In genomic region chr5:855771-856530, GRCh38 we compare ENCODE assay signal across 17 cellular contexts. TPM values are rescaled to one million over a fixed set of nuclear protein-coding genes. Genes with fewer than 3 reads are reported as not detected.
DNase-seq lines count a peak whose midpoint lies in the region; ATAC-seq, FAIRE-seq and TF ChIP-seq lines count a peak whose summit lies in the region.
"Had no signal": no experiment of that assay in that cellular context is flagged by ENCODE, and none has a peak within 500 bp of the region (broad histone marks: within the 10 kb centered on the region; RNA-seq: fewer than 3 reads in every experiment).

No MANE protein-coding gene starts in this region.

- no TSS peak for BruUV-seq in GM12878 (replicated peaks; lab: Mats Ljungman, UMichigan)

- no peaks in the 10 kb centered on the region for H3F3A ChIP-seq in SK-N-SH (replicated peaks; ENCODE audit: insufficient read depth)

- no peak overlapping the region for H3K27ac Mint-ChIP-seq in natural killer cell
- H3K27ac Mint-ChIP-seq: activated T-helper 2 cell treated with anti-CD3 and anti-CD28 coated beads, Interferon-gamma antibody, Interleukin-2, Interleukin-4, amounts not matched to agents 10 μg/mL and 5 μg/mL and 100 μg/mL, durations not matched to agents 14 hours and 24 hours and 36 hours; brain had no signal

- H3K4me2 ChIP-seq in SK-N-SH (no peak overlapping the region), GM12878 (ENCODE audit: control insufficient read depth, insufficient read depth) (no peak overlapping the region)
- H3K4me2 ChIP-seq: PC-9 had no signal

- RAD21 ChIA-PET in GM12878 (lab: Charles Lee; ENCODE audit: unreplicated experiment), result no interaction called here

- no peaks in the 10 kb centered on the region for H3K36me3 ChIP-seq in SK-N-SH (replicated peaks in 1 of 2; ENCODE audit: control insufficient read depth in 1 of 2, insufficient read depth in 2 of 2, low read length in 1 of 2)
- no peaks in the 10 kb centered on the region for H3K36me3 ChIP-seq in GM12878 (ENCODE audit: control insufficient read depth in 2 of 2, insufficient read depth in 2 of 2, low read length in 1 of 2)
- H3K36me3 ChIP-seq: HAP-1, ovary had no signal

- H3K4me1 ChIP-seq in SK-N-SH (ENCODE audit: control insufficient read depth in 1 of 2, insufficient read depth in 2 of 2, low read depth in 1 of 2, low read length in 1 of 2) (peaks cover 0 to 1% of the 10 kb centered on the region in 2 experiments; a peak in 1 of 4 replicates), GM12878 (ENCODE audit: control insufficient read depth, insufficient read depth, low read length) (no peaks in the 10 kb centered on the region)
- H3K4me1 ChIP-seq: HAP-1, testis had no signal

- no peak for TF ChIP-seq CTCF in SK-N-SH (IDR thresholded peaks at IDR 0.05)
- no peak for TF ChIP-seq CTCF in GM12878 (IDR thresholded peaks at IDR 0.05 in 2 of 3, conservative IDR thresholded peaks at IDR 0.05 in 1 of 3; ENCODE audit: control insufficient read depth in 2 of 3, extremely low read depth in 1 of 3, insufficient read depth in 1 of 3, low read depth in 3 of 3, low read length in 3 of 3)
- TF ChIP-seq CTCF in natural killer cell (IDR thresholded peaks at IDR 0.05), result no peak

- no peaks in the 10 kb centered on the region for H4K20me1 ChIP-seq in SK-N-SH (ENCODE audit: insufficient read depth)
- H4K20me1 ChIP-seq in GM12878 (ENCODE audit: control insufficient read depth, insufficient read depth), result no peaks in the 10 kb centered on the region

- no peaks in the 10 kb centered on the region for H3K9me2 ChIP-seq in SK-N-SH

- no peak overlapping the region for H3K4me3 Mint-ChIP-seq in natural killer cell
- H3K4me3 Mint-ChIP-seq: brain had no signal

- H3K27ac ChIP-seq in SK-N-SH (ENCODE audit: low read depth in 2 of 2, low read length in 1 of 2) (no peak overlapping the region), GM12878 (ENCODE audit: control insufficient read depth, insufficient read depth) (no peak overlapping the region)
- H3K27ac ChIP-seq: ovary, PC-9, testis had no signal

- H3K9ac ChIP-seq in SK-N-SH, result no peak overlapping the region
- H3K9ac ChIP-seq in GM12878 (ENCODE audit: control insufficient read depth, insufficient read depth, low read length), result no peak overlapping the region

- POLR2A ChIA-PET in SK-N-SH (lab: Yijun Ruan, JAX), result no interaction called here
- POLR2A ChIA-PET in GM12878 (lab: Charles Lee), result no interaction called here

- DNase-seq in SK-N-SH, result no peak
- DNase-seq in HT1080 (ENCODE audit: low read depth), result peak; percentile 46
- DNase-seq in GM12878 (ENCODE audit: low read depth, low spot score), result no peak
- no peak for DNase-seq in natural killer cell
- DNase-seq in putamen (ENCODE audit: low spot score), result no peak
- DNase-seq: effector CD4-positive, alpha-beta T cell; NCI-H2227 treated with DMSO at 0.1 percent for 48 hours; PC-9; testis had no signal

- H3K79me2 ChIP-seq in SK-N-SH (ENCODE audit: insufficient read depth) (no peaks in the 10 kb centered on the region), GM12878 (ENCODE audit: control insufficient read depth, insufficient read depth, low read length) (no peaks in the 10 kb centered on the region)

- H3K27me3 ChIP-seq in SK-N-SH (ENCODE audit: insufficient read depth) (peaks cover 41% of the 10 kb centered on the region), GM12878 (replicated peaks in 1 of 2; ENCODE audit: control insufficient read depth in 2 of 2, insufficient read depth in 2 of 2, low read length in 1 of 2) (no peaks in the 10 kb centered on the region)
- H3K27me3 ChIP-seq: ovary, testis had no signal

- H3K4me3 ChIP-seq in SK-N-SH (ENCODE audit: low read depth in 2 of 2, low read length in 1 of 2) (no peak overlapping the region), GM12878 (no peak overlapping the region)
- H3K4me3 ChIP-seq: HAP-1, ovary, PC-9, testis had no signal

- SMC1A ChIA-PET in GM12878 (lab: Charles Lee; ENCODE audit: uncharacterized antibody, unreplicated experiment), result no interaction called here

- H3K9me3 ChIP-seq in SK-N-SH (no peaks in the 10 kb centered on the region), GM12878 (replicated peaks; ENCODE audit: control insufficient read depth, insufficient read depth, low read length) (no peaks in the 10 kb centered on the region)
- H3K9me3 ChIP-seq: Caco-2, HAP-1, ovary, testis had no signal

- TF ChIP-seq RAD21 in SK-N-SH (IDR thresholded peaks at IDR 0.05; ENCODE audit: low read length) (no peak), GM12878 (IDR thresholded peaks at IDR 0.05; ENCODE audit: insufficient read depth, low read depth, low read length) (no peak)

- TF ChIP-seq EP300 in SK-N-SH (IDR thresholded peaks at IDR 0.05; ENCODE audit: borderline replicate concordance in 1 of 2, low read depth in 1 of 2, low read length in 1 of 2) (no peak), GM12878 (IDR thresholded peaks at IDR 0.05; ENCODE audit: borderline replicate concordance in 1 of 2, control insufficient read depth in 1 of 2, low read depth in 2 of 2, low read length in 2 of 2) (no peak)

- peaks cover 0 to 9% of the 10 kb centered on the region in 2 donors for H3K4me1 Mint-ChIP-seq in natural killer cell
- H3K4me1 Mint-ChIP-seq: brain had no signal

- in situ Hi-C loops in GM12878 (cut with MboI), result no loop called here

- CTCF ChIA-PET in SK-N-SH (lab: Yijun Ruan, JAX), result no interaction called here
- CTCF ChIA-PET in GM12878 (lab: Yijun Ruan, JAX), result no interaction called here

- no peak overlapping the region for H2AFZ ChIP-seq in SK-N-SH (ENCODE audit: low read depth)
- no peak overlapping the region for H2AFZ ChIP-seq in GM12878 (ENCODE audit: control insufficient read depth, low read depth, low read length)
- H2AFZ ChIP-seq: PC-9 had no signal

- 41% methylated on average over 21 of the region's 21 CpGs for WGBS in SK-N-SH (ENCODE audit: low lambda C conversion rate)
- 83% methylated on average over 21 of the region's 21 CpGs for WGBS in GM12878 (ENCODE audit: insufficient coverage, insufficient replicate concordance, low lambda C conversion rate, missing lambda C conversion rate)

- no peaks in the 10 kb centered on the region for H3K9me3 Mint-ChIP-seq in natural killer cell
- H3K9me3 Mint-ChIP-seq: activated T-helper 2 cell treated with anti-CD3 and anti-CD28 coated beads, Interferon-gamma antibody, Interleukin-2, Interleukin-4, amounts not matched to agents 10 μg/mL and 5 μg/mL and 100 μg/mL, durations not matched to agents 14 hours and 24 hours and 36 hours; brain had no signal

- H3K36me3 Mint-ChIP-seq in natural killer cell, result no peaks in the 10 kb centered on the region
- H3K36me3 Mint-ChIP-seq: brain had no signal

- no peak for TF ChIP-seq POLR2A in GM12878 (IDR thresholded peaks at IDR 0.05; ENCODE audit: low read depth, low read length)

- peaks cover 8 to 11% of the 10 kb centered on the region in 2 donors for H3K27me3 Mint-ChIP-seq in natural killer cell (ENCODE audit: low read depth in 2 of 2)
- H3K27me3 Mint-ChIP-seq: brain had no signal

- peak; percentile 61 for FAIRE-seq in GM12878 (lab: Jason Lieb, UNC)

- ATAC-seq in SK-N-SH treated with all-trans-retinoic acid at 6 μM for 48 hours (peak; percentile 14; the same call in 2 of the 3 replicates), GM12878 (no peak; the same call in 2 of the 3 replicates), natural killer cell (peak in 2 of 3 donors; percentile 18 to 19), HG03521 (IDR thresholded peaks at IDR 0.05; ENCODE audit: unreplicated experiment) (no peak), HG02763 (IDR thresholded peaks at IDR 0.05; ENCODE audit: unreplicated experiment) (no peak)

- intact Hi-C loops in GM12878 (cut with micrococcal nuclease; ENCODE audit: unreplicated experiment), result no loop called here
- intact Hi-C loops in natural killer cell (cut with micrococcal nuclease), result no loop called here

RNA-seq across cellular contexts. Expression of gene ZDHHC11, which starts 5.2 kb away (rescaled TPM):
- polyA plus RNA-seq in SK-N-SH (2012; rRNA removed) (0.65 and 0.76 TPM in 2 replicates), GM12878 (2011; rRNA removed) (0.14 and 0.35 TPM in 2 replicates), GM12878 (2014; fragmentation: Illumina TruSeq; extraction: Trizol) (0.13 and 1.3 TPM in 2 replicates), GM12878 (2014; fragmentation: Nextera tagmentation; extraction: Ambion mirVana) (under 1 TPM; 0.04 to 0.19 TPM), GM12878 (2014; rRNA removed) (0.32 and 0.55 TPM in 2 replicates), GM12878 (2016; fragmentation: Nextera tagmentation; extraction: Ambion mirVana) (under 1 TPM; 0.28 to 0.43 TPM)
- 0.13 and 0.39 TPM in 2 replicates for polyA plus RNA-seq in SK-N-SH (2012; cell fraction: cytosol; rRNA removed)
- 7.1 and 7.4 TPM in 2 replicates for polyA plus RNA-seq in SK-N-SH (2012; cell fraction: nucleus; rRNA removed)
- 5.3 and 6.9 TPM in 2 replicates for total RNA-seq in HT1080 (2014; rRNA removed; shearing (Covaris generic))
- polyA plus RNA-seq in HT1080 (2015; cell fraction: cytosol; rRNA removed), result 1.9 and 3.0 TPM in 2 replicates
- 17.4 and 28.0 TPM in 2 replicates for polyA plus RNA-seq in HT1080 (2015; cell fraction: nucleus; rRNA removed)
- 17.0 and 18.9 TPM in 2 replicates for total RNA-seq in GM12878 (2013; cell fraction: nucleolus; rRNA removed)
- total RNA-seq in GM12878 (2014; rRNA removed) (0.11 and 0.60 TPM in 2 replicates), GM12878 (2014; rRNA removed; fragmentation: Illumina TruSeq; extraction: Trizol) (0.13 and 0.23 TPM in 2 replicates), GM12878 (2021) (0.61 and 1.4 TPM in 2 replicates), natural killer cell (1 to 10 TPM; 2.2 to 7.0 (median 5.0) TPM)
- 1.1 TPM for polyA plus RNA-seq in GM12878 (2011; ENCODE audit: low read depth)
- polyA plus RNA-seq in GM12878 (2011; cell fraction: cytosol; rRNA removed), result 0.75 and 0.90 TPM in 2 replicates
- 10.7 and 12.7 TPM in 2 replicates for polyA plus RNA-seq in GM12878 (2011; cell fraction: nucleus; rRNA removed)
- 1.2 and 2.1 TPM in 2 replicates for polyA plus RNA-seq in GM12878 (2012)
- polyA minus RNA-seq in GM12878 (2011; rRNA and poly(A)+ RNA removed), result 0.51 and 1.4 TPM in 2 replicates
- 0.62 TPM in 1 of 2 replicates, not detected in the other for polyA minus RNA-seq in GM12878 (2011; cell fraction: cytosol; rRNA and poly(A)+ RNA removed)
- polyA minus RNA-seq in GM12878 (2011; cell fraction: nucleus; rRNA and poly(A)+ RNA removed), result 3.2 and 3.3 TPM in 2 replicates

RNA-seq across cellular contexts. Expression of gene BRD9, which starts 36.6 kb away (rescaled TPM):
- polyA plus RNA-seq in SK-N-SH (2012; rRNA removed) (17.5 and 19.5 TPM in 2 replicates), GM12878 (2011; rRNA removed) (9.6 and 13.1 TPM in 2 replicates), GM12878 (2014; fragmentation: Illumina TruSeq; extraction: Trizol) (35.9 and 37.5 TPM in 2 replicates), GM12878 (2014; fragmentation: Nextera tagmentation; extraction: Ambion mirVana) (1 to 10 TPM; 2.0 to 4.7 TPM), GM12878 (2014; rRNA removed) (40.7 and 46.2 TPM in 2 replicates), GM12878 (2016; fragmentation: Nextera tagmentation; extraction: Ambion mirVana) (10 to 100 TPM; 29.1 to 35.7 TPM)
- polyA plus RNA-seq in SK-N-SH (2012; cell fraction: cytosol; rRNA removed), result 14.2 and 14.8 TPM in 2 replicates
- 67.3 and 75.1 TPM in 2 replicates for polyA plus RNA-seq in SK-N-SH (2012; cell fraction: nucleus; rRNA removed)
- total RNA-seq in HT1080 (2014; rRNA removed; shearing (Covaris generic)), result 49.2 and 52.7 TPM in 2 replicates
- 42.2 and 47.2 TPM in 2 replicates for polyA plus RNA-seq in HT1080 (2015; cell fraction: cytosol; rRNA removed)
- 152 and 154 TPM in 2 replicates for polyA plus RNA-seq in HT1080 (2015; cell fraction: nucleus; rRNA removed)
- total RNA-seq in GM12878 (2013; cell fraction: nucleolus; rRNA removed), result 134 and 146 TPM in 2 replicates
- total RNA-seq in GM12878 (2014; rRNA removed) (41.5 and 41.9 TPM in 2 replicates), GM12878 (2014; rRNA removed; fragmentation: Illumina TruSeq; extraction: Trizol) (27.8 and 28.9 TPM in 2 replicates), GM12878 (2021) (44.5 and 48.6 TPM in 2 replicates), natural killer cell (10 to 100 TPM; 59.7 to 80.0 (median 76.0) TPM)
- 19.5 TPM for polyA plus RNA-seq in GM12878 (2011; ENCODE audit: low read depth)
- 14.2 and 15.7 TPM in 2 replicates for polyA plus RNA-seq in GM12878 (2011; cell fraction: cytosol; rRNA removed)
- polyA plus RNA-seq in GM12878 (2011; cell fraction: nucleus; rRNA removed), result 99.1 and 133 TPM in 2 replicates
- polyA plus RNA-seq in GM12878 (2012), result 28.2 and 28.8 TPM in 2 replicates
- 20.3 and 22.2 TPM in 2 replicates for polyA minus RNA-seq in GM12878 (2011; rRNA and poly(A)+ RNA removed)
- polyA minus RNA-seq in GM12878 (2011; cell fraction: cytosol; rRNA and poly(A)+ RNA removed), result 7.1 and 7.3 TPM in 2 replicates
- polyA minus RNA-seq in GM12878 (2011; cell fraction: nucleus; rRNA and poly(A)+ RNA removed), result 33.6 and 52.0 TPM in 2 replicates

RNA-seq across cellular contexts. Expression of gene TRIP13, which starts 36.7 kb away (rescaled TPM):
- polyA plus RNA-seq in SK-N-SH (2012; rRNA removed), result 21.2 and 24.1 TPM in 2 replicates
- 22.3 and 22.7 TPM in 2 replicates for polyA plus RNA-seq in SK-N-SH (2012; cell fraction: cytosol; rRNA removed)
- 20.1 and 28.8 TPM in 2 replicates for polyA plus RNA-seq in SK-N-SH (2012; cell fraction: nucleus; rRNA removed)
- 190 and 220 TPM in 2 replicates for total RNA-seq in HT1080 (2014; rRNA removed; shearing (Covaris generic))
- 118 and 126 TPM in 2 replicates for polyA plus RNA-seq in HT1080 (2015; cell fraction: cytosol; rRNA removed)
- 83.2 and 90.2 TPM in 2 replicates for polyA plus RNA-seq in HT1080 (2015; cell fraction: nucleus; rRNA removed)
- total RNA-seq in GM12878 (2013; cell fraction: nucleolus; rRNA removed), result 11.4 and 15.2 TPM in 2 replicates
- 32.9 and 33.0 TPM in 2 replicates for total RNA-seq in GM12878 (2014; rRNA removed)
- 23.9 and 25.0 TPM in 2 replicates for total RNA-seq in GM12878 (2014; rRNA removed; fragmentation: Illumina TruSeq; extraction: Trizol)
- total RNA-seq in GM12878 (2021), result 21.9 and 27.9 TPM in 2 replicates
- polyA plus RNA-seq in GM12878 (2011; ENCODE audit: low read depth), result 7.7 TPM
- polyA plus RNA-seq in GM12878 (2011; rRNA removed), result 37.6 and 40.8 TPM in 2 replicates
- 22.8 and 25.4 TPM in 2 replicates for polyA plus RNA-seq in GM12878 (2011; cell fraction: cytosol; rRNA removed)
- polyA plus RNA-seq in GM12878 (2011; cell fraction: nucleus; rRNA removed), result 33.0 and 37.2 TPM in 2 replicates
- 9.8 and 10.6 TPM in 2 replicates for polyA plus RNA-seq in GM12878 (2012)
- 31.6 and 32.5 TPM in 2 replicates for polyA plus RNA-seq in GM12878 (2014; fragmentation: Illumina TruSeq; extraction: Trizol)
- polyA plus RNA-seq in GM12878 (2014; fragmentation: Nextera tagmentation; extraction: Ambion mirVana), result 10 to 100 TPM; 15.1 to 20.5 TPM
- polyA plus RNA-seq in GM12878 (2014; rRNA removed), result 32.7 and 36.4 TPM in 2 replicates
- 10 to 100 TPM; 62.3 to 64.9 TPM for polyA plus RNA-seq in GM12878 (2016; fragmentation: Nextera tagmentation; extraction: Ambion mirVana)
- polyA minus RNA-seq in GM12878 (2011; rRNA and poly(A)+ RNA removed), result 17.2 and 23.7 TPM in 2 replicates
- polyA minus RNA-seq in GM12878 (2011; cell fraction: cytosol; rRNA and poly(A)+ RNA removed), result 10.9 and 16.4 TPM in 2 replicates
- polyA minus RNA-seq in GM12878 (2011; cell fraction: nucleus; rRNA and poly(A)+ RNA removed), result 6.8 and 9.8 TPM in 2 replicates
- under 1 TPM; 0.45 to 0.57 (median 0.56) TPM for total RNA-seq in natural killer cell

Comparison
In these comparisons a context has a peak if more than half of its experiments do, and no peak if none do; other contexts are left out.
1. ATAC-seq: peak in SK-N-SH treated with all-trans-retinoic acid at 6 μM for 48 hours (single experiment) and natural killer cell (2 of 3); none in GM12878 (single experiment), HG03521 (single experiment) and HG02763 (single experiment).
2. RNA of gene TRIP13, which starts 36.7 kb away (total RNA-seq): 190 to 220 TPM in HT1080 and 11.4 to 33.0 TPM in GM12878; 0.45 to 0.57 TPM in natural killer cell; every median in the first group is over 4 times any median in the second.